ENCODE assay signal across 1 cellular context in genomic region chr1:163874070-163874469, GRCh38.
TF ChIP-seq lines count a peak whose summit lies in the region.

No MANE protein-coding gene starts in this region.

TF ChIP-seq in GM23338, 12 proteins besides CTCF, POLR2A, EP300 and RAD21 (continued from another document):
- TF ChIP-seq ZNF462 (CRISPR knock-in tag; IDR thresholded peaks at IDR 0.05): no peak
- no peak for TF ChIP-seq ETS1 (IDR thresholded peaks at IDR 0.05)
- no peak for TF ChIP-seq JUNB (IDR thresholded peaks at IDR 0.05; ENCODE audit: unreplicated experiment)
- TF ChIP-seq CREB1 (CRISPR knock-in tag; IDR thresholded peaks at IDR 0.05; ENCODE audit: low read depth): no peak
- no peak for TF ChIP-seq EZH2 (IDR thresholded peaks at IDR 0.05; ENCODE audit: low read depth, unreplicated experiment)
- TF ChIP-seq NANOG (IDR thresholded peaks at IDR 0.05; ENCODE audit: borderline replicate concordance): no peak
